ENCODE assay signal across 8 cellular contexts in genomic region chr16:165218-165538, GRCh38. TPM values are rescaled to one million over a fixed set of nuclear protein-coding genes. Genes with fewer than 3 reads are reported as not detected.
DNase-seq lines count a peak whose midpoint lies in the region; FAIRE-seq and TF ChIP-seq lines count a peak whose summit lies in the region.
"Had no signal": no experiment of that assay in that cellular context is flagged by ENCODE, and none has a peak within 500 bp of the region (broad histone marks: within the 10 kb centered on the region; RNA-seq: fewer than 3 reads in every experiment).

No MANE protein-coding gene starts in this region.

- intact Hi-C loops in activated T-helper 1 cell treated with anti-CD3 and anti-CD28 coated beads, Interleukin-12 subunit alpha, Interleukin-12 subunit beta, Interleukin-2, Interleukin-4 antibody, amounts not matched to agents 30 ng/mL and 10 ng/mL and 1 ng/mL, durations not matched to agents 14 hours and 24 hours and 36 hours (cut with micrococcal nuclease): no loop called here

- H3K36me3 ChIP-seq in BLaER1 treated with 17β-estradiol and CSF1 and Interleukin-3, amounts not matched to agents 10 nM and 100 nM: no peaks in the 10 kb centered on the region
- H3K36me3 ChIP-seq in NT2/D1 (ENCODE audit: insufficient read depth, insufficient read length, low read length) (no peaks in the 10 kb centered on the region), keratinocyte (ENCODE audit: control insufficient read depth in 2 of 2, extremely low read depth in 1 of 2, insufficient read depth in 2 of 2, low read length in 2 of 2) (no peaks in the 10 kb centered on the region)

- peaks cover 45% of the 10 kb centered on the region for H3K27me3 Mint-ChIP-seq in activated T-helper 1 cell treated with anti-CD3 and anti-CD28 coated beads, Interleukin-12 subunit alpha, Interleukin-12 subunit beta, Interleukin-2, Interleukin-4 antibody, amounts not matched to agents 30 ng/mL and 10 ng/mL and 1 ng/mL, durations not matched to agents 14 hours and 24 hours and 36 hours (ENCODE audit: insufficient read depth)

- no peak overlapping the region for H3K27ac ChIP-seq in BLaER1 treated with 17β-estradiol and CSF1 and Interleukin-3, amounts not matched to agents 10 nM and 100 nM
- H3K27ac ChIP-seq in keratinocyte (ENCODE audit: control insufficient read depth, insufficient read depth, low read length): no peak overlapping the region

- H3K4me1 ChIP-seq in BLaER1 treated with 17β-estradiol and CSF1 and Interleukin-3, amounts not matched to agents 10 nM and 100 nM: peaks cover 9 to 18% (median 11%) of the 10 kb centered on the region in 10 experiments; a peak in 18 of 20 replicates
- H3K4me1 ChIP-seq in NT2/D1 (ENCODE audit: insufficient read depth, insufficient read length): peaks cover 17% of the 10 kb centered on the region
- H3K4me1 ChIP-seq in keratinocyte (ENCODE audit: control insufficient read depth, extremely low read depth, insufficient read depth, low read length): peaks cover 7% of the 10 kb centered on the region

- FAIRE-seq in keratinocyte (lab: Jason Lieb, UNC): no peak
- FAIRE-seq: endometrium had no signal

- no peaks in the 10 kb centered on the region for H3K36me3 Mint-ChIP-seq in activated T-helper 1 cell treated with anti-CD3 and anti-CD28 coated beads, Interleukin-12 subunit alpha, Interleukin-12 subunit beta, Interleukin-2, Interleukin-4 antibody, amounts not matched to agents 30 ng/mL and 10 ng/mL and 1 ng/mL, durations not matched to agents 14 hours and 24 hours and 36 hours (ENCODE audit: low read depth)

- peak overlapping the region in 1 of 11 experiments; percentile 4; a peak in 2 of 22 replicates for H3K9ac ChIP-seq in BLaER1 treated with 17β-estradiol and CSF1 and Interleukin-3, amounts not matched to agents 10 nM and 100 nM
- H3K9ac ChIP-seq in NT2/D1 (ENCODE audit: insufficient read length, low read depth) (peak overlapping the region; percentile 72), keratinocyte (ENCODE audit: control insufficient read depth, extremely low read depth, insufficient read depth, low read length) (no peak overlapping the region)

- no peak overlapping the region for H2AFZ ChIP-seq in keratinocyte (ENCODE audit: control insufficient read depth, low read length)

- H3K9me3 ChIP-seq in BLaER1 treated with 17β-estradiol and CSF1 and Interleukin-3, amounts not matched to agents 10 nM and 100 nM (replicated peaks in 1 of 11): no peaks in the 10 kb centered on the region
- H3K9me3 ChIP-seq in NT2/D1 (ENCODE audit: insufficient read depth, low read length) (no peaks in the 10 kb centered on the region), keratinocyte (ENCODE audit: control insufficient read depth, low read depth, low read length) (no peaks in the 10 kb centered on the region)

- peak overlapping the region; percentile 32 to 63 (median 48); a peak in 19 of 20 replicates for H3K4me3 ChIP-seq in BLaER1 treated with 17β-estradiol and CSF1 and Interleukin-3, amounts not matched to agents 10 nM and 100 nM
- H3K4me3 ChIP-seq in NT2/D1 (ENCODE audit: insufficient read length, low read depth) (peak overlapping the region; percentile 24), keratinocyte (ENCODE audit: control insufficient read depth in 2 of 3, extremely low read depth in 1 of 3, insufficient read depth in 2 of 3, low read depth in 1 of 3, low read length in 3 of 3) (peak overlapping the region in 1 of 3 experiments; percentile 20)

- peaks cover 2% of the 10 kb centered on the region for H3K4me1 Mint-ChIP-seq in activated T-helper 1 cell treated with anti-CD3 and anti-CD28 coated beads, Interleukin-12 subunit alpha, Interleukin-12 subunit beta, Interleukin-2, Interleukin-4 antibody, amounts not matched to agents 30 ng/mL and 10 ng/mL and 1 ng/mL, durations not matched to agents 14 hours and 24 hours and 36 hours (ENCODE audit: low read depth)

- H3K79me2 ChIP-seq in keratinocyte (ENCODE audit: control insufficient read depth, insufficient read depth, low read length): no peaks in the 10 kb centered on the region

- no peaks in the 10 kb centered on the region for H3K9me3 Mint-ChIP-seq in activated T-helper 1 cell treated with anti-CD3 and anti-CD28 coated beads, Interleukin-12 subunit alpha, Interleukin-12 subunit beta, Interleukin-2, Interleukin-4 antibody, amounts not matched to agents 30 ng/mL and 10 ng/mL and 1 ng/mL, durations not matched to agents 14 hours and 24 hours and 36 hours

- dilution Hi-C loops in keratinocyte (cut with MboI; ENCODE audit: extremely low pct_ligation_motif_present, low sequenced_read_pairs): no loop called here

- DNase-seq in NT2/D1 (ENCODE audit: low read depth, low spot score) (no peak), keratinocyte (ENCODE audit: low read depth, low spot score) (no peak), NCI-H146 (lab: John Stamatoyannopoulos, UW) (no peak)
- DNase-seq in stimulated activated CD4-positive, alpha-beta T cell treated with anti-CD3 and anti-CD28 coated beads, Interleukin-2, amount 100 ng/mL, for 24 hours: no peak
- DNase-seq in activated T-helper 1 cell treated with anti-CD3 and anti-CD28 coated beads, Interleukin-12 subunit alpha, Interleukin-12 subunit beta, Interleukin-2, Interleukin-4 antibody, amounts not matched to agents 30 ng/mL and 10 ng/mL and 1 ng/mL, durations not matched to agents 14 hours and 24 hours and 36 hours (ENCODE audit: low spot score): no peak
- DNase-seq: NCI-H2029 had no signal

- TF ChIP-seq CTCF in keratinocyte (optimal IDR thresholded peaks at IDR 0.05 in 1 of 3, IDR thresholded peaks at IDR 0.05 in 1 of 3, conservative IDR thresholded peaks at IDR 0.05 in 1 of 3; ENCODE audit: extremely low read depth in 1 of 3, insufficient read depth in 2 of 3, low read length in 3 of 3): no peak

- H3K27me3 ChIP-seq in BLaER1 treated with 17β-estradiol and CSF1 and Interleukin-3, amounts not matched to agents 10 nM and 100 nM: peaks cover 74 to 90% (median 84%) of the 10 kb centered on the region in 11 experiments
- H3K27me3 ChIP-seq in NT2/D1 (ENCODE audit: insufficient read depth, insufficient read length) (peaks cover 61% of the 10 kb centered on the region), keratinocyte (ENCODE audit: control insufficient read depth, extremely low read depth, insufficient read depth, low read length) (peaks cover 47% of the 10 kb centered on the region)

- H3K4me3 Mint-ChIP-seq in activated T-helper 1 cell treated with anti-CD3 and anti-CD28 coated beads, Interleukin-12 subunit alpha, Interleukin-12 subunit beta, Interleukin-2, Interleukin-4 antibody, amounts not matched to agents 30 ng/mL and 10 ng/mL and 1 ng/mL, durations not matched to agents 14 hours and 24 hours and 36 hours: no peak overlapping the region

- H3K4me2 ChIP-seq in BLaER1 treated with 17β-estradiol and CSF1 and Interleukin-3, amounts not matched to agents 10 nM and 100 nM: peak overlapping the region; percentile 69 to 88 (median 81)
- H3K4me2 ChIP-seq in keratinocyte (ENCODE audit: control insufficient read depth, extremely low read depth, insufficient read depth, low read depth, low read length): peak overlapping the region; percentile 16

- no peak overlapping the region for H3K27ac Mint-ChIP-seq in activated T-helper 1 cell treated with anti-CD3 and anti-CD28 coated beads, Interleukin-12 subunit alpha, Interleukin-12 subunit beta, Interleukin-2, Interleukin-4 antibody, amounts not matched to agents 30 ng/mL and 10 ng/mL and 1 ng/mL, durations not matched to agents 14 hours and 24 hours and 36 hours

- H3K9me1 ChIP-seq in keratinocyte (ENCODE audit: control insufficient read depth, extremely low read depth, insufficient read depth, low read length): no peaks in the 10 kb centered on the region

- peaks cover 0 to 50% (median 29%) of the 10 kb centered on the region in 11 experiments; a peak in 13 of 22 replicates for H4K20me1 ChIP-seq in BLaER1 treated with 17β-estradiol and CSF1 and Interleukin-3, amounts not matched to agents 10 nM and 100 nM
- peaks cover 4% of the 10 kb centered on the region for H4K20me1 ChIP-seq in keratinocyte (ENCODE audit: control insufficient read depth, extremely low read depth, insufficient read depth, low read length)

RNA-seq across cellular contexts. Expression of gene HBM, which starts 0.6 kb away (rescaled TPM):
- not detected in 3 replicates for polyA plus RNA-seq in keratinocyte
- polyA plus RNA-seq in keratinocyte (2011; ENCODE audit: low read depth): not detected
- polyA plus RNA-seq in keratinocyte (2011; cell fraction: cytosol; rRNA removed): not detected in 2 replicates
- polyA plus RNA-seq in keratinocyte (2011; cell fraction: nucleus; rRNA removed): not detected in 2 replicates
- not detected in 2 replicates for polyA plus RNA-seq in keratinocyte (2012; ENCODE audit: low replicate concordance)
- polyA minus RNA-seq in keratinocyte: not detected in 3 replicates
- not detected for polyA minus RNA-seq in keratinocyte (2011; cell fraction: cytosol; rRNA and poly(A)+ RNA removed)
- polyA minus RNA-seq in keratinocyte (2011; cell fraction: nucleus; rRNA and poly(A)+ RNA removed): not detected in 2 replicates
- total RNA-seq in activated T-helper 1 cell treated with anti-CD3 and anti-CD28 coated beads, Interleukin-12 subunit alpha, Interleukin-12 subunit beta, Interleukin-2, Interleukin-4 antibody, amounts not matched to agents 30 ng/mL and 10 ng/mL and 1 ng/mL, durations not matched to agents 14 hours and 24 hours and 36 hours: not detected in 2 replicates

RNA-seq across cellular contexts. Expression of gene HBA2, which starts 7.5 kb away (rescaled TPM):
- polyA plus RNA-seq in keratinocyte: 0.26 TPM in 1 of 3 replicates, not detected in the others
- not detected for polyA plus RNA-seq in keratinocyte (2011; ENCODE audit: low read depth)
- polyA plus RNA-seq in keratinocyte (2011; cell fraction: cytosol; rRNA removed): not detected in 2 replicates
- not detected in 2 replicates for polyA plus RNA-seq in keratinocyte (2011; cell fraction: nucleus; rRNA removed)
- not detected in 2 replicates for polyA plus RNA-seq in keratinocyte (2012; ENCODE audit: low replicate concordance)
- polyA minus RNA-seq in keratinocyte: 1.1 TPM in 1 of 3 replicates, not detected in the others
- not detected for polyA minus RNA-seq in keratinocyte (2011; cell fraction: cytosol; rRNA and poly(A)+ RNA removed)
- polyA minus RNA-seq in keratinocyte (2011; cell fraction: nucleus; rRNA and poly(A)+ RNA removed): 1.3 TPM in 1 of 2 replicates, not detected in the other
- 0.57 and 0.59 TPM in 2 replicates for total RNA-seq in activated T-helper 1 cell treated with anti-CD3 and anti-CD28 coated beads, Interleukin-12 subunit alpha, Interleukin-12 subunit beta, Interleukin-2, Interleukin-4 antibody, amounts not matched to agents 30 ng/mL and 10 ng/mL and 1 ng/mL, durations not matched to agents 14 hours and 24 hours and 36 hours

RNA-seq across cellular contexts. Expression of gene HBA1, which starts 11.3 kb away (rescaled TPM):
- polyA plus RNA-seq in keratinocyte: 0.24 TPM in 1 of 3 replicates, not detected in the others
- not detected for polyA plus RNA-seq in keratinocyte (2011; ENCODE audit: low read depth)
- 0.40 TPM in 1 of 2 replicates, not detected in the other for polyA plus RNA-seq in keratinocyte (2011; cell fraction: cytosol; rRNA removed)
- not detected in 2 replicates for polyA plus RNA-seq in keratinocyte (2011; cell fraction: nucleus; rRNA removed)
- polyA plus RNA-seq in keratinocyte (2012; ENCODE audit: low replicate concordance): not detected in 2 replicates
- polyA minus RNA-seq in keratinocyte: not detected in 3 replicates
- not detected for polyA minus RNA-seq in keratinocyte (2011; cell fraction: cytosol; rRNA and poly(A)+ RNA removed)
- not detected in 2 replicates for polyA minus RNA-seq in keratinocyte (2011; cell fraction: nucleus; rRNA and poly(A)+ RNA removed)
- not detected in 2 replicates for total RNA-seq in activated T-helper 1 cell treated with anti-CD3 and anti-CD28 coated beads, Interleukin-12 subunit alpha, Interleukin-12 subunit beta, Interleukin-2, Interleukin-4 antibody, amounts not matched to agents 30 ng/mL and 10 ng/mL and 1 ng/mL, durations not matched to agents 14 hours and 24 hours and 36 hours

RNA-seq across cellular contexts. Expression of gene HBZ, which starts 12.7 kb away (rescaled TPM):
- not detected in 3 replicates for polyA plus RNA-seq in keratinocyte
- not detected for polyA plus RNA-seq in keratinocyte (2011; ENCODE audit: low read depth)
- not detected in 2 replicates for polyA plus RNA-seq in keratinocyte (2011; cell fraction: cytosol; rRNA removed)
- polyA plus RNA-seq in keratinocyte (2011; cell fraction: nucleus; rRNA removed): not detected in 2 replicates
- polyA plus RNA-seq in keratinocyte (2012; ENCODE audit: low replicate concordance): not detected in 2 replicates
- not detected in 3 replicates for polyA minus RNA-seq in keratinocyte
- polyA minus RNA-seq in keratinocyte (2011; cell fraction: cytosol; rRNA and poly(A)+ RNA removed): not detected
- not detected in 2 replicates for polyA minus RNA-seq in keratinocyte (2011; cell fraction: nucleus; rRNA and poly(A)+ RNA removed)
- total RNA-seq in activated T-helper 1 cell treated with anti-CD3 and anti-CD28 coated beads, Interleukin-12 subunit alpha, Interleukin-12 subunit beta, Interleukin-2, Interleukin-4 antibody, amounts not matched to agents 30 ng/mL and 10 ng/mL and 1 ng/mL, durations not matched to agents 14 hours and 24 hours and 36 hours: not detected in 2 replicates

RNA-seq across cellular contexts. Expression of gene HBQ1, which starts 15.1 kb away (rescaled TPM):
- 0.13 to 0.89 TPM (median 0.20 TPM) in 3 replicates for polyA plus RNA-seq in keratinocyte
- polyA plus RNA-seq in keratinocyte (2011; ENCODE audit: low read depth): not detected
- 0.52 and 2.1 TPM in 2 replicates for polyA plus RNA-seq in keratinocyte (2011; cell fraction: cytosol; rRNA removed)
- polyA plus RNA-seq in keratinocyte (2011; cell fraction: nucleus; rRNA removed): 0.81 TPM in 1 of 2 replicates, not detected in the other
- polyA plus RNA-seq in keratinocyte (2012; ENCODE audit: low replicate concordance): 0.53 TPM in 1 of 2 replicates, not detected in the other
- not detected in 3 replicates for polyA minus RNA-seq in keratinocyte
- polyA minus RNA-seq in keratinocyte (2011; cell fraction: cytosol; rRNA and poly(A)+ RNA removed): not detected
- polyA minus RNA-seq in keratinocyte (2011; cell fraction: nucleus; rRNA and poly(A)+ RNA removed): not detected in 2 replicates
- total RNA-seq in activated T-helper 1 cell treated with anti-CD3 and anti-CD28 coated beads, Interleukin-12 subunit alpha, Interleukin-12 subunit beta, Interleukin-2, Interleukin-4 antibody, amounts not matched to agents 30 ng/mL and 10 ng/mL and 1 ng/mL, durations not matched to agents 14 hours and 24 hours and 36 hours: 0.54 and 0.88 TPM in 2 replicates
